Comparison of ENCODE assay signal across 1 cellular context in the genomic region with DNA sequence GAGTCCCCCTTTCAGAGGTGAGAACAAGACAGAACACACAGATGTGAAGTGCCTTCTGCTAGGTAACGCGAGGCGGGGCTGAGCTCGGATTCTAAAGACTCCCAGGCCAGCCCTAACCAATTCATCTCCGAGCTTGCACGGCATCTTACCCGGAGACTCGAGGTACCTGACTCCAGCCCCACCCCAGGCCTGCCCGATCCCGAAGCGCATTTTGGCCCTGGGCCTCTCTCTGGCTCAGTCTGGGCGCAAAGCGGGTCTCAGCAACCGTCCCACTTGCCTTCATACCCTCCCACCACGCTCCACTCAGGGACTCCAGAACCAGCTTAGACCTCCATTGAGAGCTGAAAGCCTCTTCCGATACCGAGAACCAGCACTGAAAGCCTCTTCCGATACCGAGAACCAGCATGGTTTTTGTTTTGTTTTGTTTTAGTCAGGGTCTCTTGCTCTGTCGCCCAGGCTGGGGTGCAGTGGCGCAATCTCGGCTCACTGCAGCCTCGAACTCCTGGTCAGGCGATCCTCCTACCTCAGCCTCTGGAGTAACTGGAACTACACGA.
TF ChIP-seq lines count a peak whose summit lies in the region.

No MANE protein-coding gene starts in this region.

TF ChIP-seq in K562, 482 proteins besides CTCF, POLR2A, EP300 and RAD21 (continues in another document):
- TF ChIP-seq, protein P1, sequence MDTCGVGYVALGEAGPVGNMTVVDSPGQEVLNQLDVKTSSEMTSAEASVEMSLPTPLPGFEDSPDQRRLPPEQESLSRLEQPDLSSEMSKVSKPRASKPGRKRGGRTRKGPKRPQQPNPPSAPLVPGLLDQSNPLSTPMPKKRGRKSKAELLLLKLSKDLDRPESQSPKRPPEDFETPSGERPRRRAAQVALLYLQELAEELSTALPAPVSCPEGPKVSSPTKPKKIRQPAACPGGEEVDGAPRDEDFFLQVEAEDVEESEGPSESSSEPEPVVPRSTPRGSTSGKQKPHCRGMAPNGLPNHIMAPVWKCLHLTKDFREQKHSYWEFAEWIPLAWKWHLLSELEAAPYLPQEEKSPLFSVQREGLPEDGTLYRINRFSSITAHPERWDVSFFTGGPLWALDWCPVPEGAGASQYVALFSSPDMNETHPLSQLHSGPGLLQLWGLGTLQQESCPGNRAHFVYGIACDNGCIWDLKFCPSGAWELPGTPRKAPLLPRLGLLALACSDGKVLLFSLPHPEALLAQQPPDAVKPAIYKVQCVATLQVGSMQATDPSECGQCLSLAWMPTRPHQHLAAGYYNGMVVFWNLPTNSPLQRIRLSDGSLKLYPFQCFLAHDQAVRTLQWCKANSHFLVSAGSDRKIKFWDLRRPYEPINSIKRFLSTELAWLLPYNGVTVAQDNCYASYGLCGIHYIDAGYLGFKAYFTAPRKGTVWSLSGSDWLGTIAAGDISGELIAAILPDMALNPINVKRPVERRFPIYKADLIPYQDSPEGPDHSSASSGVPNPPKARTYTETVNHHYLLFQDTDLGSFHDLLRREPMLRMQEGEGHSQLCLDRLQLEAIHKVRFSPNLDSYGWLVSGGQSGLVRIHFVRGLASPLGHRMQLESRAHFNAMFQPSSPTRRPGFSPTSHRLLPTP (IDR thresholded peaks at IDR 0.05; ENCODE audit: borderline replicate concordance, extremely low read depth, insufficient read length) = peak; percentile 50
- TF ChIP-seq ZNF263 (CRISPR knock-in tag; IDR thresholded peaks at IDR 0.05; ENCODE audit: borderline replicate concordance) (0 out of 2 replicates have a peak, but pooled peaks have one; percentile 22), CEBPG (CRISPR knock-in tag; IDR thresholded peaks at IDR 0.05) (peak; percentile 53; the same call in 1 of the 2 replicates), CEBPG (tag; conservative IDR thresholded peaks at IDR 0.05 in 1 of 2, IDR thresholded peaks at IDR 0.05 in 1 of 2) (peak in 1 of 2 experiments; percentile 84; a peak in 2 of 4 replicates), YY1 (IDR thresholded peaks at IDR 0.05; ENCODE audit: borderline replicate concordance in 1 of 3, control insufficient read depth in 1 of 3, extremely low read depth in 1 of 3, insufficient read depth in 3 of 3, insufficient read length in 1 of 3, insufficient replicate concordance in 2 of 3, low read depth in 1 of 3, low read length in 2 of 3) (peak in 1 of 3 experiments; percentile 4), ZNF431 (CRISPR knock-in tag; IDR thresholded peaks at IDR 0.05) (peak; percentile 35), ELF1 (tag; IDR thresholded peaks at IDR 0.05) (0 out of 2 replicates have a peak, but pooled peaks have one; percentile 29), L3MBTL2 (IDR thresholded peaks at IDR 0.05) (peak; percentile 63), FOXA3 (CRISPR knock-in tag; conservative IDR thresholded peaks at IDR 0.05 in 1 of 2, IDR thresholded peaks at IDR 0.05 in 1 of 2) (peak in 1 of 2 experiments; percentile 19; a peak in 1 of 4 replicates), SMARCA4 (IDR thresholded peaks at IDR 0.05) (0 out of 2 replicates have a peak, but pooled peaks have one; percentile 11), GABPB1 (CRISPR knock-in tag; IDR thresholded peaks at IDR 0.05) (no peak), ZBTB17 (CRISPR knock-in tag; IDR thresholded peaks at IDR 0.05) (peak; percentile 99), HDAC2 (IDR thresholded peaks at IDR 0.05) (0 out of 2 replicates have a peak, but pooled peaks have one; percentile 9), HNRNPLL (IDR thresholded peaks at IDR 0.05; ENCODE audit: low read depth, low read length, poor library complexity, severe bottlenecking) (peak; percentile 32), HCFC1 (IDR thresholded peaks at IDR 0.05; ENCODE audit: low read depth, low read length) (peak; percentile 30; the same call in 1 of the 2 replicates), DIDO1 (tag; IDR thresholded peaks at IDR 0.05; ENCODE audit: low read depth) (peak; percentile 36; the same call in 1 of the 2 replicates), ZNF507 (tag; conservative IDR thresholded peaks at IDR 0.05) (no peak), ZNF12 (CRISPR knock-in tag; IDR thresholded peaks at IDR 0.05) (no peak), ILK (tag; IDR thresholded peaks at IDR 0.05; ENCODE audit: borderline replicate concordance, low read depth) (no peak), CBX1 (IDR thresholded peaks at IDR 0.05; ENCODE audit: low read depth) (0 out of 2 replicates have a peak, but pooled peaks have one; percentile 65), ADNP (tag; IDR thresholded peaks at IDR 0.05) (peak; percentile 87; the same call in 1 of the 2 replicates), ZNF121 (CRISPR knock-in tag; conservative IDR thresholded peaks at IDR 0.05) (0 out of 2 replicates have a peak, but pooled peaks have one; percentile 13), STAT5A (IDR thresholded peaks at IDR 0.05; ENCODE audit: borderline replicate concordance, low read length) (no peak), MAZ (CRISPR knock-in tag; conservative IDR thresholded peaks at IDR 0.05 in 1 of 2, IDR thresholded peaks at IDR 0.05 in 1 of 2) (peak in 1 of 2 experiments; percentile 22; a peak in 1 of 4 replicates), ERF (CRISPR knock-in tag; IDR thresholded peaks at IDR 0.05) (no peak), SPI1 (IDR thresholded peaks at IDR 0.05; ENCODE audit: borderline replicate concordance, low read depth, low read length) (no peak), BDP1 (IDR thresholded peaks at IDR 0.05; ENCODE audit: insufficient read depth, insufficient read length) (no peak), CSDE1 (IDR thresholded peaks at IDR 0.05) (no peak), GTF2E2 (tag; IDR thresholded peaks at IDR 0.05) (peak; percentile 6; the same call in 1 of the 2 replicates), CEBPB (tag; IDR thresholded peaks at IDR 0.05) (peak; percentile 87), SMAD2 (IDR thresholded peaks at IDR 0.05; ENCODE audit: low read depth, low read length) (no peak), MTA1 (IDR thresholded peaks at IDR 0.05; ENCODE audit: borderline replicate concordance) (0 out of 2 replicates have a peak, but pooled peaks have one; percentile 35)
- TF ChIP-seq, protein P2, sequence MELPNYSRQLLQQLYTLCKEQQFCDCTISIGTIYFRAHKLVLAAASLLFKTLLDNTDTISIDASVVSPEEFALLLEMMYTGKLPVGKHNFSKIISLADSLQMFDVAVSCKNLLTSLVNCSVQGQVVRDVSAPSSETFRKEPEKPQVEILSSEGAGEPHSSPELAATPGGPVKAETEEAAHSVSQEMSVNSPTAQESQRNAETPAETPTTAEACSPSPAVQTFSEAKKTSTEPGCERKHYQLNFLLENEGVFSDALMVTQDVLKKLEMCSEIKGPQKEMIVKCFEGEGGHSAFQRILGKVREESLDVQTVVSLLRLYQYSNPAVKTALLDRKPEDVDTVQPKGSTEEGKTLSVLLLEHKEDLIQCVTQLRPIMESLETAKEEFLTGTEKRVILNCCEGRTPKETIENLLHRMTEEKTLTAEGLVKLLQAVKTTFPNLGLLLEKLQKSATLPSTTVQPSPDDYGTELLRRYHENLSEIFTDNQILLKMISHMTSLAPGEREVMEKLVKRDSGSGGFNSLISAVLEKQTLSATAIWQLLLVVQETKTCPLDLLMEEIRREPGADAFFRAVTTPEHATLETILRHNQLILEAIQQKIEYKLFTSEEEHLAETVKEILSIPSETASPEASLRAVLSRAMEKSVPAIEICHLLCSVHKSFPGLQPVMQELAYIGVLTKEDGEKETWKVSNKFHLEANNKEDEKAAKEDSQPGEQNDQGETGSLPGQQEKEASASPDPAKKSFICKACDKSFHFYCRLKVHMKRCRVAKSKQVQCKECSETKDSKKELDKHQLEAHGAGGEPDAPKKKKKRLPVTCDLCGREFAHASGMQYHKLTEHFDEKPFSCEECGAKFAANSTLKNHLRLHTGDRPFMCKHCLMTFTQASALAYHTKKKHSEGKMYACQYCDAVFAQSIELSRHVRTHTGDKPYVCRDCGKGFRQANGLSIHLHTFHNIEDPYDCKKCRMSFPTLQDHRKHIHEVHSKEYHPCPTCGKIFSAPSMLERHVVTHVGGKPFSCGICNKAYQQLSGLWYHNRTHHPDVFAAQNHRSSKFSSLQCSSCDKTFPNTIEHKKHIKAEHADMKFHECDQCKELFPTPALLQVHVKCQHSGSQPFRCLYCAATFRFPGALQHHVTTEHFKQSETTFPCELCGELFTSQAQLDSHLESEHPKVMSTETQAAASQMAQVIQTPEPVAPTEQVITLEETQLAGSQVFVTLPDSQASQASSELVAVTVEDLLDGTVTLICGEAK (IDR thresholded peaks at IDR 0.05) = no peak
- TF ChIP-seq, protein P2 (CRISPR knock-in tag; IDR thresholded peaks at IDR 0.05) = no peak; the same call in 1 of the 2 replicates
- TF ChIP-seq, protein P3, sequence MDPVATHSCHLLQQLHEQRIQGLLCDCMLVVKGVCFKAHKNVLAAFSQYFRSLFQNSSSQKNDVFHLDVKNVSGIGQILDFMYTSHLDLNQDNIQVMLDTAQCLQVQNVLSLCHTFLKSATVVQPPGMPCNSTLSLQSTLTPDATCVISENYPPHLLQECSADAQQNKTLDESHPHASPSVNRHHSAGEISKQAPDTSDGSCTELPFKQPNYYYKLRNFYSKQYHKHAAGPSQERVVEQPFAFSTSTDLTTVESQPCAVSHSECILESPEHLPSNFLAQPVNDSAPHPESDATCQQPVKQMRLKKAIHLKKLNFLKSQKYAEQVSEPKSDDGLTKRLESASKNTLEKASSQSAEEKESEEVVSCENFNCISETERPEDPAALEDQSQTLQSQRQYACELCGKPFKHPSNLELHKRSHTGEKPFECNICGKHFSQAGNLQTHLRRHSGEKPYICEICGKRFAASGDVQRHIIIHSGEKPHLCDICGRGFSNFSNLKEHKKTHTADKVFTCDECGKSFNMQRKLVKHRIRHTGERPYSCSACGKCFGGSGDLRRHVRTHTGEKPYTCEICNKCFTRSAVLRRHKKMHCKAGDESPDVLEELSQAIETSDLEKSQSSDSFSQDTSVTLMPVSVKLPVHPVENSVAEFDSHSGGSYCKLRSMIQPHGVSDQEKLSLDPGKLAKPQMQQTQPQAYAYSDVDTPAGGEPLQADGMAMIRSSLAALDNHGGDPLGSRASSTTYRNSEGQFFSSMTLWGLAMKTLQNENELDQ (CRISPR knock-in tag; IDR thresholded peaks at IDR 0.05; ENCODE audit: borderline replicate concordance) = peak; percentile 88; the same call in 1 of the 2 replicates
- TF ChIP-seq, protein P4, sequence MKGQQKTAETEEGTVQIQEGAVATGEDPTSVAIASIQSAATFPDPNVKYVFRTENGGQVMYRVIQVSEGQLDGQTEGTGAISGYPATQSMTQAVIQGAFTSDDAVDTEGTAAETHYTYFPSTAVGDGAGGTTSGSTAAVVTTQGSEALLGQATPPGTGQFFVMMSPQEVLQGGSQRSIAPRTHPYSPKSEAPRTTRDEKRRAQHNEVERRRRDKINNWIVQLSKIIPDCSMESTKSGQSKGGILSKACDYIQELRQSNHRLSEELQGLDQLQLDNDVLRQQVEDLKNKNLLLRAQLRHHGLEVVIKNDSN (CRISPR knock-in tag; IDR thresholded peaks at IDR 0.05) = 0 out of 2 replicates have a peak, but pooled peaks have one; percentile 32
- TF ChIP-seq, protein P5, sequence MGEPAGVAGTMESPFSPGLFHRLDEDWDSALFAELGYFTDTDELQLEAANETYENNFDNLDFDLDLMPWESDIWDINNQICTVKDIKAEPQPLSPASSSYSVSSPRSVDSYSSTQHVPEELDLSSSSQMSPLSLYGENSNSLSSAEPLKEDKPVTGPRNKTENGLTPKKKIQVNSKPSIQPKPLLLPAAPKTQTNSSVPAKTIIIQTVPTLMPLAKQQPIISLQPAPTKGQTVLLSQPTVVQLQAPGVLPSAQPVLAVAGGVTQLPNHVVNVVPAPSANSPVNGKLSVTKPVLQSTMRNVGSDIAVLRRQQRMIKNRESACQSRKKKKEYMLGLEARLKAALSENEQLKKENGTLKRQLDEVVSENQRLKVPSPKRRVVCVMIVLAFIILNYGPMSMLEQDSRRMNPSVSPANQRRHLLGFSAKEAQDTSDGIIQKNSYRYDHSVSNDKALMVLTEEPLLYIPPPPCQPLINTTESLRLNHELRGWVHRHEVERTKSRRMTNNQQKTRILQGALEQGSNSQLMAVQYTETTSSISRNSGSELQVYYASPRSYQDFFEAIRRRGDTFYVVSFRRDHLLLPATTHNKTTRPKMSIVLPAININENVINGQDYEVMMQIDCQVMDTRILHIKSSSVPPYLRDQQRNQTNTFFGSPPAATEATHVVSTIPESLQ (CRISPR knock-in tag; IDR thresholded peaks at IDR 0.05) = 0 out of 2 replicates have a peak, but pooled peaks have one; percentile 26
- TF ChIP-seq, protein P6, sequence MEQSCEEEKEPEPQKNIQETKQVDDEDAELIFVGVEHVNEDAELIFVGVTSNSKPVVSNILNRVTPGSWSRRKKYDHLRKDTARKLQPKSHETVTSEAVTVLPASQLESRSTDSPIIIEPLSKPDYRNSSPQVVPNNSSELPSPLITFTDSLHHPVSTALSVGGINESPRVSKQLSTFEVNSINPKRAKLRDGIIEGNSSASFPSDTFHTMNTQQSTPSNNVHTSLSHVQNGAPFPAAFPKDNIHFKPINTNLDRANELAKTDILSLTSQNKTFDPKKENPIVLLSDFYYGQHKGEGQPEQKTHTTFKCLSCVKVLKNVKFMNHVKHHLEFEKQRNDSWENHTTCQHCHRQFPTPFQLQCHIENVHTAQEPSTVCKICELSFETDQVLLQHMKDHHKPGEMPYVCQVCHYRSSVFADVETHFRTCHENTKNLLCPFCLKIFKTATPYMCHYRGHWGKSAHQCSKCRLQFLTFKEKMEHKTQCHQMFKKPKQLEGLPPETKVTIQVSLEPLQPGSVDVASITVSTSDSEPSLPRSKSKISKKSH (CRISPR knock-in tag; IDR thresholded peaks at IDR 0.05) = no peak
